1 cellular context compared by ENCODE assay signal in the genomic region with DNA sequence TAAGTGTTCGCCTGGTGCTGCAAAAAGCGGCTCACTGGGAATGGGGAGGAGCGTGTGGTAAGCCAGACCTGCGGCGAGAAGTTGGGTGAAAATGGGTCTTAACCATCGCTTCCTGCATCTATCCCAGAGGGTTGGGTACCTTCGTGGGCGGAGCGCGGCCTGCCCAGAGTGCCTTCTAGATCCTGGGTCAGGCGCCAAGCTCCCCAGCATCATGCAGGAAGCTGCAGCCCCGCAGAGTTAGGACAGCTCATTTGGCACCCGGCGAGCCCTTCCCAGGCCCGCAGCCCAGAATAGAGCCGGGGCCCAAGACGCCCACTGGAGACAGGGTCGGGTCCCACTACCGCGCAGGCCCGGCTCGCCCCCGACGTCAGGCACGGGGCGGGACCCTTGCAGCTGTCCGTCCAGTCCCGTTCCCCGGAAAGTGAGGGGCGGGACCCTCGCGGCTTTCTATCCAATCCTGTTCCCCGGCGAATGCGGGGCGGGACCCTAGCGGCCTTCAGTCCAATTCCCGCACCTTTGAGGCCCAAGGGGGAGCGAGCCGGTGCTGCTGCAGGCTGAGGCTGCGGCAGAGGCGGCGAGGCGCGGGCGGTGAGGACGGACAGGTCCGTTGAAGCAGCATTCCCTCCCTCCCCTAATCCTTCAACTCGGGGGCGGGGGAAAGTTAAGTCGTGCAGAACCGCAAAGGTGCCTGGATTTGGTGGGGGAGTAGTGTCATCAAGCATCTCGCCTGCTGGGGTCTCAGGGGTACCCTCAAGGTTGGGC.
TF ChIP-seq lines count a peak whose summit lies in the region.

A gene with protein sequence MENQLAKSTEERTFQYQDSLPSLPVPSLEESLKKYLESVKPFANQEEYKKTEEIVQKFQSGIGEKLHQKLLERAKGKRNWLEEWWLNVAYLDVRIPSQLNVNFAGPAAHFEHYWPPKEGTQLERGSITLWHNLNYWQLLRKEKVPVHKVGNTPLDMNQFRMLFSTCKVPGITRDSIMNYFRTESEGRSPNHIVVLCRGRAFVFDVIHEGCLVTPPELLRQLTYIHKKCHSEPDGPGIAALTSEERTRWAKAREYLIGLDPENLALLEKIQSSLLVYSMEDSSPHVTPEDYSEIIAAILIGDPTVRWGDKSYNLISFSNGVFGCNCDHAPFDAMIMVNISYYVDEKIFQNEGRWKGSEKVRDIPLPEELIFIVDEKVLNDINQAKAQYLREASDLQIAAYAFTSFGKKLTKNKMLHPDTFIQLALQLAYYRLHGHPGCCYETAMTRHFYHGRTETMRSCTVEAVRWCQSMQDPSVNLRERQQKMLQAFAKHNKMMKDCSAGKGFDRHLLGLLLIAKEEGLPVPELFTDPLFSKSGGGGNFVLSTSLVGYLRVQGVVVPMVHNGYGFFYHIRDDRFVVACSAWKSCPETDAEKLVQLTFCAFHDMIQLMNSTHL (plus strand): TSS at position 499 of the 762 bp plus-strand sequence. CDS start 3,405 bp downstream, outside the sequence.

TF ChIP-seq in IMR-90, 13 proteins besides CTCF, POLR2A, EP300 and RAD21:
- TF ChIP-seq, protein P1, sequence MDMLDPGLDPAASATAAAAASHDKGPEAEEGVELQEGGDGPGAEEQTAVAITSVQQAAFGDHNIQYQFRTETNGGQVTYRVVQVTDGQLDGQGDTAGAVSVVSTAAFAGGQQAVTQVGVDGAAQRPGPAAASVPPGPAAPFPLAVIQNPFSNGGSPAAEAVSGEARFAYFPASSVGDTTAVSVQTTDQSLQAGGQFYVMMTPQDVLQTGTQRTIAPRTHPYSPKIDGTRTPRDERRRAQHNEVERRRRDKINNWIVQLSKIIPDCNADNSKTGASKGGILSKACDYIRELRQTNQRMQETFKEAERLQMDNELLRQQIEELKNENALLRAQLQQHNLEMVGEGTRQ (IDR thresholded peaks at IDR 0.05; ENCODE audit: low read depth, low read length): 0 out of 2 replicates have a peak, but pooled peaks have one; percentile 19
- TF ChIP-seq MAFK (IDR thresholded peaks at IDR 0.05; ENCODE audit: low read depth, low read length): no peak
- TF ChIP-seq MAZ (IDR thresholded peaks at IDR 0.05; ENCODE audit: borderline replicate concordance, low read depth, low read length): peak; percentile 23; the same call in 1 of the 2 replicates
